ENCODE assay signal across 12 cellular contexts in genomic region chr20:50054626-50055511, GRCh38. TPM values are rescaled to one million over a fixed set of nuclear protein-coding genes. Genes with fewer than 3 reads are reported as not detected.
DNase-seq lines count a peak whose midpoint lies in the region; ATAC-seq and TF ChIP-seq lines count a peak whose summit lies in the region.
"Had no signal": no experiment of that assay in that cellular context is flagged by ENCODE, and none has a peak within 500 bp of the region (broad histone marks: within the 10 kb centered on the region; RNA-seq: fewer than 3 reads in every experiment).

No MANE protein-coding gene starts in this region.

- no peak overlapping the region for H3K4me3 Mint-ChIP-seq in immature natural killer cell

- H3K9me3 Mint-ChIP-seq in immature natural killer cell: no peaks in the 10 kb centered on the region

- H3K4me1 Mint-ChIP-seq in immature natural killer cell: peaks cover 3 to 5% of the 10 kb centered on the region in 2 donors

- no peak for TF ChIP-seq CTCF in thoracic aorta (IDR thresholded peaks at IDR 0.05)

- H3K27me3 ChIP-seq in NT2/D1 (ENCODE audit: insufficient read depth, insufficient read length): no peaks in the 10 kb centered on the region
- H3K27me3 ChIP-seq in mesendoderm (ENCODE audit: insufficient read depth, low read length, poor library complexity): no peaks in the 10 kb centered on the region
- H3K27me3 ChIP-seq in thoracic aorta (replicated peaks; ENCODE audit: insufficient read depth): no peaks in the 10 kb centered on the region
- H3K27me3 ChIP-seq: Peyer's patch, tibial artery had no signal

- no CpG with 5 or more reads among the region's 34 CpGs for WGBS in mesendoderm (ENCODE audit: extremely low coverage, insufficient coverage, low lambda C conversion rate)

- H4K8ac ChIP-seq in mesendoderm (ENCODE audit: low read depth, low read length): no peak overlapping the region

- H3K23ac ChIP-seq in mesendoderm (ENCODE audit: low read length): no peak overlapping the region

- H3K9ac ChIP-seq in NT2/D1 (ENCODE audit: insufficient read length, low read depth) (peak overlapping the region; percentile 59), mesendoderm (ENCODE audit: low read length) (peak overlapping the region; percentile 33)

- H3K36me3 ChIP-seq in NT2/D1 (ENCODE audit: insufficient read depth, insufficient read length, low read length): no peaks in the 10 kb centered on the region
- H3K36me3 ChIP-seq in mesendoderm (ENCODE audit: control insufficient read depth, insufficient read depth, low read length): no peaks in the 10 kb centered on the region
- no peaks in the 10 kb centered on the region for H3K36me3 ChIP-seq in thoracic aorta
- H3K36me3 ChIP-seq: Peyer's patch, tibial artery had no signal

- H2BK15ac ChIP-seq in mesendoderm (replicated peaks; ENCODE audit: low read depth): no peak overlapping the region

- no peaks in the 10 kb centered on the region for H3K79me2 ChIP-seq in mesendoderm (ENCODE audit: control insufficient read depth, insufficient read depth, low read length)

- no peak overlapping the region for H3K4ac ChIP-seq in mesendoderm (ENCODE audit: low read depth, low read length)

- no peak overlapping the region for H2BK5ac ChIP-seq in mesendoderm (ENCODE audit: low read length)

- no peak overlapping the region for H2AK5ac ChIP-seq in mesendoderm (ENCODE audit: low read length)

- H3K79me1 ChIP-seq in mesendoderm (ENCODE audit: low read length): no peaks in the 10 kb centered on the region

- no peaks in the 10 kb centered on the region for H3K36me3 Mint-ChIP-seq in immature natural killer cell

- no peak overlapping the region for H2BK120ac ChIP-seq in mesendoderm (ENCODE audit: low read depth, low read length)

- no peak overlapping the region for H4K5ac ChIP-seq in mesendoderm (ENCODE audit: low read length)

- peak overlapping the region; percentile 69 for H3K56ac ChIP-seq in mesendoderm (ENCODE audit: low read length)

- no peak for ATAC-seq in thoracic aorta (ENCODE audit: insufficient number of reproducible peaks, low FRiP score, low read depth)
- ATAC-seq: GM12878 had no signal

- no peak overlapping the region for H3K27ac Mint-ChIP-seq in immature natural killer cell

- no peak for DNase-seq in NT2/D1 (ENCODE audit: low read depth, low spot score)
- peak; percentile 72 for DNase-seq in ecto neural progenitor cell (ENCODE audit: low spot score)
- DNase-seq in mesendoderm: no peak
- no peak for DNase-seq in thoracic aorta (ENCODE audit: low spot score)
- no peak for DNase-seq in activated gamma-delta T cell treated with Interleukin-2 at 50 U/mL for 16 hours
- no peak for DNase-seq in immature natural killer cell
- no peak for DNase-seq in SIG-M5 treated with dmso at 0.1 percent for 504 hours (lab: John Stamatoyannopoulos, UW; ENCODE audit: unreplicated experiment)
- DNase-seq in NCI-H1105 treated with DMSO at 0.1 percent for 48 hours (lab: John Stamatoyannopoulos, UW): no peak
- DNase-seq: Peyer's patch had no signal

- peaks cover 0 to 4% (median under 1%) of the 10 kb centered on the region in 3 donors for H3K27me3 Mint-ChIP-seq in immature natural killer cell (ENCODE audit: low read depth in 3 of 3)

- H3K18ac ChIP-seq in mesendoderm (ENCODE audit: low read length): peak overlapping the region; percentile 9

- H3K9me3 ChIP-seq in NT2/D1 (ENCODE audit: insufficient read depth, low read length) (no peaks in the 10 kb centered on the region), thoracic aorta (no peaks in the 10 kb centered on the region)
- H3K9me3 ChIP-seq: Peyer's patch, tibial artery had no signal

- H3K4me1 ChIP-seq in NT2/D1 (ENCODE audit: insufficient read depth, insufficient read length) (peaks cover 14% of the 10 kb centered on the region), mesendoderm (ENCODE audit: control insufficient read depth, low read depth, low read length) (no peaks in the 10 kb centered on the region), thoracic aorta (ENCODE audit: control insufficient read depth in 1 of 2, low read depth in 2 of 2) (peaks cover 12 to 16% of the 10 kb centered on the region in 2 donors)

- no peak overlapping the region for H3K4me2 ChIP-seq in mesendoderm (ENCODE audit: low read length)

- H3K27ac ChIP-seq in mesendoderm (ENCODE audit: low read depth, low read length) (no peak overlapping the region), thoracic aorta (peak overlapping the region; percentile 10 to 55)
- H3K27ac ChIP-seq: epithelial cell of prostate, Peyer's patch had no signal

- H3K4me3 ChIP-seq in NT2/D1 (ENCODE audit: insufficient read length, low read depth) (no peak overlapping the region), mesendoderm (ENCODE audit: low read length) (no peak overlapping the region), thoracic aorta (peak overlapping the region; percentile 52)
- H3K4me3 ChIP-seq: GM12878, Peyer's patch, tibial artery had no signal

RNA-seq across cellular contexts. Expression of gene UBE2V1, which starts 58.1 kb away (rescaled TPM):
- polyA plus RNA-seq in mesendoderm (2013, experiment 1 of 2): 280 TPM
- polyA plus RNA-seq in mesendoderm (2013, experiment 2 of 2): 273 TPM
- total RNA-seq in thoracic aorta: 10 to 100 TPM; 91.7 to 98.4 TPM
- 100 to 1,000 TPM; 112 to 189 (median 185) TPM for polyA plus RNA-seq in immature natural killer cell
